Comparison of ENCODE assay signal across 1 cellular context in the genomic region with DNA sequence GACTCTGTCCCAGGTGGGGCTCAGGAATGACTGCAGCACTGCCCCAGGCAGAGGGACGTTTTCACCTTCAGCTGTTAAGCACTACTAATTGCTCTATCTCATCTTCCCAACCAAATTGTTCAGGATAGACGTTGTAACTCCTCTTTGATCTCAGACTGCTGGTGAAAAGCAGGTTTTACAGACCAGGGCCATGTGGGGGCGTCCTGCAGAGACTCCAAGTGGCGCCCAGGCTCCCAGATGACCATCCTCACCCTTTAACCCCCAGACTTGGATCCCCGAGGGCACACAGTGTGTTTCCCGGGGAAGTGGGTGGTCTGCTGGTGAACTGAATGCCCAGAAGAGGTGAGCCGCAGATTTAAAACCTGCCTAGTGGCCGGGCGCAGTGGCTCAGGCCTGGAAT.
A peak's percentile ranks its signal among the peaks of the same experiment; 100 is the strongest.
TF ChIP-seq lines count a peak whose summit lies in the region.

No MANE protein-coding gene starts in this region.

TF ChIP-seq in K562, 482 proteins besides CTCF, POLR2A, EP300 and RAD21 (continued from another document):
- TF ChIP-seq ZKSCAN1 (IDR thresholded peaks at IDR 0.05; ENCODE audit: low read depth, low read length) = peak; percentile 41; the same call in 1 of the 2 replicates
- TF ChIP-seq, protein P1, sequence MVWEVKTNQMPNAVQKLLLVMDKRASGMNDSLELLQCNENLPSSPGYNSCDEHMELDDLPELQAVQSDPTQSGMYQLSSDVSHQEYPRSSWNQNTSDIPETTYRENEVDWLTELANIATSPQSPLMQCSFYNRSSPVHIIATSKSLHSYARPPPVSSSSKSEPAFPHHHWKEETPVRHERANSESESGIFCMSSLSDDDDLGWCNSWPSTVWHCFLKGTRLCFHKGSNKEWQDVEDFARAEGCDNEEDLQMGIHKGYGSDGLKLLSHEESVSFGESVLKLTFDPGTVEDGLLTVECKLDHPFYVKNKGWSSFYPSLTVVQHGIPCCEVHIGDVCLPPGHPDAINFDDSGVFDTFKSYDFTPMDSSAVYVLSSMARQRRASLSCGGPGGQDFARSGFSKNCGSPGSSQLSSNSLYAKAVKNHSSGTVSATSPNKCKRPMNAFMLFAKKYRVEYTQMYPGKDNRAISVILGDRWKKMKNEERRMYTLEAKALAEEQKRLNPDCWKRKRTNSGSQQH (CRISPR knock-in tag; IDR thresholded peaks at IDR 0.05) = no peak
- TF ChIP-seq LEF1 (IDR thresholded peaks at IDR 0.05) = 0 out of 2 replicates have a peak, but pooled peaks have one; percentile 60
- TF ChIP-seq, protein P2, sequence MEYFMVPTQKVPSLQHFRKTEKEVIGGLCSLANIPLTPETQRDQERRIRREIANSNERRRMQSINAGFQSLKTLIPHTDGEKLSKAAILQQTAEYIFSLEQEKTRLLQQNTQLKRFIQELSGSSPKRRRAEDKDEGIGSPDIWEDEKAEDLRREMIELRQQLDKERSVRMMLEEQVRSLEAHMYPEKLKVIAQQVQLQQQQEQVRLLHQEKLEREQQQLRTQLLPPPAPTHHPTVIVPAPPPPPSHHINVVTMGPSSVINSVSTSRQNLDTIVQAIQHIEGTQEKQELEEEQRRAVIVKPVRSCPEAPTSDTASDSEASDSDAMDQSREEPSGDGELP (CRISPR knock-in tag; IDR thresholded peaks at IDR 0.05; ENCODE audit: borderline replicate concordance) = peak; percentile 38; the same call in 1 of the 2 replicates
- TF ChIP-seq, protein P3, sequence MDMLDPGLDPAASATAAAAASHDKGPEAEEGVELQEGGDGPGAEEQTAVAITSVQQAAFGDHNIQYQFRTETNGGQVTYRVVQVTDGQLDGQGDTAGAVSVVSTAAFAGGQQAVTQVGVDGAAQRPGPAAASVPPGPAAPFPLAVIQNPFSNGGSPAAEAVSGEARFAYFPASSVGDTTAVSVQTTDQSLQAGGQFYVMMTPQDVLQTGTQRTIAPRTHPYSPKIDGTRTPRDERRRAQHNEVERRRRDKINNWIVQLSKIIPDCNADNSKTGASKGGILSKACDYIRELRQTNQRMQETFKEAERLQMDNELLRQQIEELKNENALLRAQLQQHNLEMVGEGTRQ (CRISPR knock-in tag; IDR thresholded peaks at IDR 0.05) = 0 out of 2 replicates have a peak, but pooled peaks have one; percentile 6
- TF ChIP-seq, protein P4, sequence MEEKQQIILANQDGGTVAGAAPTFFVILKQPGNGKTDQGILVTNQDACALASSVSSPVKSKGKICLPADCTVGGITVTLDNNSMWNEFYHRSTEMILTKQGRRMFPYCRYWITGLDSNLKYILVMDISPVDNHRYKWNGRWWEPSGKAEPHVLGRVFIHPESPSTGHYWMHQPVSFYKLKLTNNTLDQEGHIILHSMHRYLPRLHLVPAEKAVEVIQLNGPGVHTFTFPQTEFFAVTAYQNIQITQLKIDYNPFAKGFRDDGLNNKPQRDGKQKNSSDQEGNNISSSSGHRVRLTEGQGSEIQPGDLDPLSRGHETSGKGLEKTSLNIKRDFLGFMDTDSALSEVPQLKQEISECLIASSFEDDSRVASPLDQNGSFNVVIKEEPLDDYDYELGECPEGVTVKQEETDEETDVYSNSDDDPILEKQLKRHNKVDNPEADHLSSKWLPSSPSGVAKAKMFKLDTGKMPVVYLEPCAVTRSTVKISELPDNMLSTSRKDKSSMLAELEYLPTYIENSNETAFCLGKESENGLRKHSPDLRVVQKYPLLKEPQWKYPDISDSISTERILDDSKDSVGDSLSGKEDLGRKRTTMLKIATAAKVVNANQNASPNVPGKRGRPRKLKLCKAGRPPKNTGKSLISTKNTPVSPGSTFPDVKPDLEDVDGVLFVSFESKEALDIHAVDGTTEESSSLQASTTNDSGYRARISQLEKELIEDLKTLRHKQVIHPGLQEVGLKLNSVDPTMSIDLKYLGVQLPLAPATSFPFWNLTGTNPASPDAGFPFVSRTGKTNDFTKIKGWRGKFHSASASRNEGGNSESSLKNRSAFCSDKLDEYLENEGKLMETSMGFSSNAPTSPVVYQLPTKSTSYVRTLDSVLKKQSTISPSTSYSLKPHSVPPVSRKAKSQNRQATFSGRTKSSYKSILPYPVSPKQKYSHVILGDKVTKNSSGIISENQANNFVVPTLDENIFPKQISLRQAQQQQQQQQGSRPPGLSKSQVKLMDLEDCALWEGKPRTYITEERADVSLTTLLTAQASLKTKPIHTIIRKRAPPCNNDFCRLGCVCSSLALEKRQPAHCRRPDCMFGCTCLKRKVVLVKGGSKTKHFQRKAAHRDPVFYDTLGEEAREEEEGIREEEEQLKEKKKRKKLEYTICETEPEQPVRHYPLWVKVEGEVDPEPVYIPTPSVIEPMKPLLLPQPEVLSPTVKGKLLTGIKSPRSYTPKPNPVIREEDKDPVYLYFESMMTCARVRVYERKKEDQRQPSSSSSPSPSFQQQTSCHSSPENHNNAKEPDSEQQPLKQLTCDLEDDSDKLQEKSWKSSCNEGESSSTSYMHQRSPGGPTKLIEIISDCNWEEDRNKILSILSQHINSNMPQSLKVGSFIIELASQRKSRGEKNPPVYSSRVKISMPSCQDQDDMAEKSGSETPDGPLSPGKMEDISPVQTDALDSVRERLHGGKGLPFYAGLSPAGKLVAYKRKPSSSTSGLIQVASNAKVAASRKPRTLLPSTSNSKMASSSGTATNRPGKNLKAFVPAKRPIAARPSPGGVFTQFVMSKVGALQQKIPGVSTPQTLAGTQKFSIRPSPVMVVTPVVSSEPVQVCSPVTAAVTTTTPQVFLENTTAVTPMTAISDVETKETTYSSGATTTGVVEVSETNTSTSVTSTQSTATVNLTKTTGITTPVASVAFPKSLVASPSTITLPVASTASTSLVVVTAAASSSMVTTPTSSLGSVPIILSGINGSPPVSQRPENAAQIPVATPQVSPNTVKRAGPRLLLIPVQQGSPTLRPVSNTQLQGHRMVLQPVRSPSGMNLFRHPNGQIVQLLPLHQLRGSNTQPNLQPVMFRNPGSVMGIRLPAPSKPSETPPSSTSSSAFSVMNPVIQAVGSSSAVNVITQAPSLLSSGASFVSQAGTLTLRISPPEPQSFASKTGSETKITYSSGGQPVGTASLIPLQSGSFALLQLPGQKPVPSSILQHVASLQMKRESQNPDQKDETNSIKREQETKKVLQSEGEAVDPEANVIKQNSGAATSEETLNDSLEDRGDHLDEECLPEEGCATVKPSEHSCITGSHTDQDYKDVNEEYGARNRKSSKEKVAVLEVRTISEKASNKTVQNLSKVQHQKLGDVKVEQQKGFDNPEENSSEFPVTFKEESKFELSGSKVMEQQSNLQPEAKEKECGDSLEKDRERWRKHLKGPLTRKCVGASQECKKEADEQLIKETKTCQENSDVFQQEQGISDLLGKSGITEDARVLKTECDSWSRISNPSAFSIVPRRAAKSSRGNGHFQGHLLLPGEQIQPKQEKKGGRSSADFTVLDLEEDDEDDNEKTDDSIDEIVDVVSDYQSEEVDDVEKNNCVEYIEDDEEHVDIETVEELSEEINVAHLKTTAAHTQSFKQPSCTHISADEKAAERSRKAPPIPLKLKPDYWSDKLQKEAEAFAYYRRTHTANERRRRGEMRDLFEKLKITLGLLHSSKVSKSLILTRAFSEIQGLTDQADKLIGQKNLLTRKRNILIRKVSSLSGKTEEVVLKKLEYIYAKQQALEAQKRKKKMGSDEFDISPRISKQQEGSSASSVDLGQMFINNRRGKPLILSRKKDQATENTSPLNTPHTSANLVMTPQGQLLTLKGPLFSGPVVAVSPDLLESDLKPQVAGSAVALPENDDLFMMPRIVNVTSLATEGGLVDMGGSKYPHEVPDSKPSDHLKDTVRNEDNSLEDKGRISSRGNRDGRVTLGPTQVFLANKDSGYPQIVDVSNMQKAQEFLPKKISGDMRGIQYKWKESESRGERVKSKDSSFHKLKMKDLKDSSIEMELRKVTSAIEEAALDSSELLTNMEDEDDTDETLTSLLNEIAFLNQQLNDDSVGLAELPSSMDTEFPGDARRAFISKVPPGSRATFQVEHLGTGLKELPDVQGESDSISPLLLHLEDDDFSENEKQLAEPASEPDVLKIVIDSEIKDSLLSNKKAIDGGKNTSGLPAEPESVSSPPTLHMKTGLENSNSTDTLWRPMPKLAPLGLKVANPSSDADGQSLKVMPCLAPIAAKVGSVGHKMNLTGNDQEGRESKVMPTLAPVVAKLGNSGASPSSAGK (IDR thresholded peaks at IDR 0.05) = 0 out of 2 replicates have a peak, but pooled peaks have one; percentile 17
- 0 out of 2 replicates have a peak, but pooled peaks have one; percentile 21 for TF ChIP-seq SMARCA4 (IDR thresholded peaks at IDR 0.05)
- TF ChIP-seq SLC30A9 (CRISPR knock-in tag; IDR thresholded peaks at IDR 0.05) = no peak
- 0 out of 2 replicates have a peak, but pooled peaks have one; percentile 10 for TF ChIP-seq HCFC1 (IDR thresholded peaks at IDR 0.05; ENCODE audit: low read depth, low read length)
- no peak for TF ChIP-seq MCM7 (IDR thresholded peaks at IDR 0.05)
- TF ChIP-seq, protein P5, sequence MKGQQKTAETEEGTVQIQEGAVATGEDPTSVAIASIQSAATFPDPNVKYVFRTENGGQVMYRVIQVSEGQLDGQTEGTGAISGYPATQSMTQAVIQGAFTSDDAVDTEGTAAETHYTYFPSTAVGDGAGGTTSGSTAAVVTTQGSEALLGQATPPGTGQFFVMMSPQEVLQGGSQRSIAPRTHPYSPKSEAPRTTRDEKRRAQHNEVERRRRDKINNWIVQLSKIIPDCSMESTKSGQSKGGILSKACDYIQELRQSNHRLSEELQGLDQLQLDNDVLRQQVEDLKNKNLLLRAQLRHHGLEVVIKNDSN (CRISPR knock-in tag; IDR thresholded peaks at IDR 0.05) = peak; percentile 38; the same call in 1 of the 2 replicates
- TF ChIP-seq, protein P6, sequence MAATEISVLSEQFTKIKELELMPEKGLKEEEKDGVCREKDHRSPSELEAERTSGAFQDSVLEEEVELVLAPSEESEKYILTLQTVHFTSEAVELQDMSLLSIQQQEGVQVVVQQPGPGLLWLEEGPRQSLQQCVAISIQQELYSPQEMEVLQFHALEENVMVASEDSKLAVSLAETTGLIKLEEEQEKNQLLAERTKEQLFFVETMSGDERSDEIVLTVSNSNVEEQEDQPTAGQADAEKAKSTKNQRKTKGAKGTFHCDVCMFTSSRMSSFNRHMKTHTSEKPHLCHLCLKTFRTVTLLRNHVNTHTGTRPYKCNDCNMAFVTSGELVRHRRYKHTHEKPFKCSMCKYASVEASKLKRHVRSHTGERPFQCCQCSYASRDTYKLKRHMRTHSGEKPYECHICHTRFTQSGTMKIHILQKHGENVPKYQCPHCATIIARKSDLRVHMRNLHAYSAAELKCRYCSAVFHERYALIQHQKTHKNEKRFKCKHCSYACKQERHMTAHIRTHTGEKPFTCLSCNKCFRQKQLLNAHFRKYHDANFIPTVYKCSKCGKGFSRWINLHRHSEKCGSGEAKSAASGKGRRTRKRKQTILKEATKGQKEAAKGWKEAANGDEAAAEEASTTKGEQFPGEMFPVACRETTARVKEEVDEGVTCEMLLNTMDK (IDR thresholded peaks at IDR 0.05; ENCODE audit: borderline replicate concordance, insufficient read depth, low read depth, low read length, poor library complexity, severe bottlenecking) = peak; percentile 83
- TF ChIP-seq FUS (optimal IDR thresholded peaks at IDR 0.05; ENCODE audit: low read depth, low read length) = no peak
- TF ChIP-seq, protein P7, sequence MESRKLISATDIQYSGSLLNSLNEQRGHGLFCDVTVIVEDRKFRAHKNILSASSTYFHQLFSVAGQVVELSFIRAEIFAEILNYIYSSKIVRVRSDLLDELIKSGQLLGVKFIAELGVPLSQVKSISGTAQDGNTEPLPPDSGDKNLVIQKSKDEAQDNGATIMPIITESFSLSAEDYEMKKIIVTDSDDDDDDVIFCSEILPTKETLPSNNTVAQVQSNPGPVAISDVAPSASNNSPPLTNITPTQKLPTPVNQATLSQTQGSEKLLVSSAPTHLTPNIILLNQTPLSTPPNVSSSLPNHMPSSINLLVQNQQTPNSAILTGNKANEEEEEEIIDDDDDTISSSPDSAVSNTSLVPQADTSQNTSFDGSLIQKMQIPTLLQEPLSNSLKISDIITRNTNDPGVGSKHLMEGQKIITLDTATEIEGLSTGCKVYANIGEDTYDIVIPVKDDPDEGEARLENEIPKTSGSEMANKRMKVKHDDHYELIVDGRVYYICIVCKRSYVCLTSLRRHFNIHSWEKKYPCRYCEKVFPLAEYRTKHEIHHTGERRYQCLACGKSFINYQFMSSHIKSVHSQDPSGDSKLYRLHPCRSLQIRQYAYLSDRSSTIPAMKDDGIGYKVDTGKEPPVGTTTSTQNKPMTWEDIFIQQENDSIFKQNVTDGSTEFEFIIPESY (CRISPR knock-in tag; IDR thresholded peaks at IDR 0.05) = 0 out of 2 replicates have a peak, but pooled peaks have one; percentile 56
- no peak for TF ChIP-seq JUND (IDR thresholded peaks at IDR 0.05; ENCODE audit: borderline replicate concordance, low read depth, low read length)
- no peak for TF ChIP-seq JUND (tag; IDR thresholded peaks at IDR 0.05; ENCODE audit: borderline replicate concordance, low read depth, low read length)
- TF ChIP-seq L3MBTL2 (IDR thresholded peaks at IDR 0.05) = peak; percentile 59; the same call in 1 of the 2 replicates
- no peak for TF ChIP-seq KDM4B (IDR thresholded peaks at IDR 0.05; ENCODE audit: borderline replicate concordance in 2 of 2, low read depth in 1 of 2)
- peak; percentile 39 for TF ChIP-seq SMC3 (conservative IDR thresholded peaks at IDR 0.05; ENCODE audit: insufficient read depth, low read depth, low read length)
- TF ChIP-seq, protein P8, sequence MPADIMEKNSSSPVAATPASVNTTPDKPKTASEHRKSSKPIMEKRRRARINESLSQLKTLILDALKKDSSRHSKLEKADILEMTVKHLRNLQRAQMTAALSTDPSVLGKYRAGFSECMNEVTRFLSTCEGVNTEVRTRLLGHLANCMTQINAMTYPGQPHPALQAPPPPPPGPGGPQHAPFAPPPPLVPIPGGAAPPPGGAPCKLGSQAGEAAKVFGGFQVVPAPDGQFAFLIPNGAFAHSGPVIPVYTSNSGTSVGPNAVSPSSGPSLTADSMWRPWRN (IDR thresholded peaks at IDR 0.05; ENCODE audit: low read depth) = no peak
- TF ChIP-seq NR2C1 (IDR thresholded peaks at IDR 0.05) = no peak; the same call in 1 of the 2 replicates
- TF ChIP-seq NR2C1 (tag; IDR thresholded peaks at IDR 0.05) = peak; percentile 54; the same call in 1 of the 2 replicates
- no peak for TF ChIP-seq NR4A1 (CRISPR knock-in tag; IDR thresholded peaks at IDR 0.05)
- TF ChIP-seq NR4A1 (tag; IDR thresholded peaks at IDR 0.05) = no peak
- no peak for TF ChIP-seq RHOXF2B (CRISPR knock-in tag; conservative IDR thresholded peaks at IDR 0.05)
